2 cellular contexts compared by ENCODE assay signal in genomic region chrX:136185409-136186022, GRCh38.
A peak's percentile ranks its signal among the peaks of the same experiment; 100 is the strongest.
TF ChIP-seq lines count a peak whose summit lies in the region.

No MANE protein-coding gene starts in this region.

TF ChIP-seq in IMR-90, 13 proteins besides CTCF, POLR2A, EP300 and RAD21 (continued from another document):
- TF ChIP-seq FOS (IDR thresholded peaks at IDR 0.05; ENCODE audit: low read depth, low read length), result 0 out of 2 replicates have a peak, but pooled peaks have one; percentile 24

TF ChIP-seq in K562, 482 proteins besides CTCF, POLR2A, EP300 and RAD21:
- TF ChIP-seq GTF2E2 (tag; IDR thresholded peaks at IDR 0.05), result no peak
- no peak for TF ChIP-seq ATF1 (CRISPR knock-in tag; IDR thresholded peaks at IDR 0.05)
- 0 out of 2 replicates have a peak, but pooled peaks have one; percentile 32 for TF ChIP-seq ATF1 (tag; IDR thresholded peaks at IDR 0.05)
- no peak for TF ChIP-seq CLOCK (CRISPR knock-in tag; IDR thresholded peaks at IDR 0.05; ENCODE audit: borderline replicate concordance)
